ENCODE assay signal across 8 cellular contexts in the genomic region with DNA sequence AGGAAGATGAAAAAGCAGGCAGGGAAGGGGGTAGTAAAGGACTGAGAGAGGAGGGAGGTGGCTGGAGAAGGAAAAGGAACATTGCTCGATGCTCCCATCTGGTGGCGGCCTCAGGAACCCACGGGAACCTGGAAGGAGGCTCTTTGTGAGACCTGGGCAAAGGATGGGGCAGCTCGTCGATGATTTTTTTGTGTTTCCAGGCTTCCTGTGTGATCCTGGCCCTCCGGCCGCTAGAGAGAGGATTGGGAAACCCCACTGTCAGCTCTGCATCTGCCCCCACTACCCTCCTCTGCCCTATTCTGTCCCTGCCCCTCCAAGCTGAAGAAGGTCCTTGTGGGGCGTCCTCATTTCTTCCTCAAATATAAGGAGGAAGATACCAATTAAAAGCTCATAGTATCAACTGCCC. TPM values are rescaled to one million over a fixed set of nuclear protein-coding genes. Genes with fewer than 3 reads are reported as not detected.
DNase-seq lines count a peak whose midpoint lies in the region; ATAC-seq and TF ChIP-seq lines count a peak whose summit lies in the region.

No MANE protein-coding gene starts in this region.

- CTCF ChIA-PET in activated naive CD4-positive, alpha-beta T cell treated with anti-CD3 and anti-CD28 coated beads for 36 hours (lab: Charles Lee) = interaction anchor here (0.6 to 6.0 kb wide), 12 partner anchors 11 to 358 kb away, joined by 3 to 79 read pairs (median 3); partner anchors contain the start of gene TOB1

- no peak overlapping the region for H3K4me2 ChIP-seq in DOHH2 (ENCODE audit: low read length)

- no peaks in the 10 kb centered on the region for H3K36me3 Mint-ChIP-seq in activated naive CD4-positive, alpha-beta T cell treated with anti-CD3 and anti-CD28 coated beads for 36 hours (ENCODE audit: low read depth)

- no peaks in the 10 kb centered on the region for H3K79me2 ChIP-seq in DOHH2 (ENCODE audit: control insufficient read depth, low read length)

- H3K27ac Mint-ChIP-seq in activated naive CD4-positive, alpha-beta T cell treated with anti-CD3 and anti-CD28 coated beads for 36 hours = no peak overlapping the region

- ATAC-seq in HG02588 (IDR thresholded peaks at IDR 0.05; ENCODE audit: unreplicated experiment) (no peak), GM18502 (IDR thresholded peaks at IDR 0.05; ENCODE audit: poor library complexity, unreplicated experiment) (no peak)

- no peaks in the 10 kb centered on the region for H3K9me3 Mint-ChIP-seq in activated naive CD4-positive, alpha-beta T cell treated with anti-CD3 and anti-CD28 coated beads for 36 hours

- H3K9me3 ChIP-seq in DOHH2 (ENCODE audit: control insufficient read depth, insufficient read depth, low read length) = no peaks in the 10 kb centered on the region

- no peaks in the 10 kb centered on the region for H4K20me1 ChIP-seq in DOHH2 (ENCODE audit: control insufficient read depth, insufficient read depth, low read depth, low read length)

- intact Hi-C loops in activated naive CD4-positive, alpha-beta T cell treated with anti-CD3 and anti-CD28 coated beads for 36 hours (cut with micrococcal nuclease) = loop anchor here (1.0 to 5.0 kb wide), 5 partner anchors 25 to 360 kb away; partner anchors contain the start of gene SPATA20

- DNase-seq in LHCN-M2 (ENCODE audit: low read depth) (peak; percentile 50), RKO (ENCODE audit: low spot score) (peak; percentile 54), germinal center (ENCODE audit: low spot score) (peak; percentile 64), pons (ENCODE audit: low spot score) (peak; percentile 81)
- DNase-seq in activated naive CD4-positive, alpha-beta T cell treated with anti-CD3 and anti-CD28 coated beads for 36 hours = peak; percentile 73

- no peak overlapping the region for H3K4me3 Mint-ChIP-seq in activated naive CD4-positive, alpha-beta T cell treated with anti-CD3 and anti-CD28 coated beads for 36 hours

- H3K27me3 Mint-ChIP-seq in activated naive CD4-positive, alpha-beta T cell treated with anti-CD3 and anti-CD28 coated beads for 36 hours (ENCODE audit: low read depth) = no peaks in the 10 kb centered on the region

- no peak overlapping the region for H3K4me3 ChIP-seq in DOHH2 (ENCODE audit: low read length)

- H3K4me1 ChIP-seq in DOHH2 (ENCODE audit: control insufficient read depth, low read length) = no peaks in the 10 kb centered on the region

- peaks cover 3% of the 10 kb centered on the region for H3K4me1 Mint-ChIP-seq in activated naive CD4-positive, alpha-beta T cell treated with anti-CD3 and anti-CD28 coated beads for 36 hours (ENCODE audit: low read depth)

- no peaks in the 10 kb centered on the region for H3K36me3 ChIP-seq in DOHH2 (ENCODE audit: control insufficient read depth, low read length)

- H3K27me3 ChIP-seq in DOHH2 (ENCODE audit: control insufficient read depth, low read length) = no peaks in the 10 kb centered on the region

- peak; percentile 69 for TF ChIP-seq CTCF in DOHH2 (IDR thresholded peaks at IDR 0.05; ENCODE audit: low read depth, low read length, poor library complexity, severe bottlenecking)

- H3F3A ChIP-seq in DOHH2 (ENCODE audit: control insufficient read depth, insufficient read depth) = no peaks in the 10 kb centered on the region

- no peak overlapping the region for H3K27ac ChIP-seq in DOHH2 (ENCODE audit: low read depth, low read length)

- H3K9me2 ChIP-seq in DOHH2 (replicated peaks; ENCODE audit: control insufficient read depth, low read length) = no peaks in the 10 kb centered on the region

RNA-seq across cellular contexts. Expression of gene WFIKKN2, which starts 6.6 kb away (rescaled TPM):
- total RNA-seq in LHCN-M2 (2014; rRNA removed) = not detected in 2 replicates
- 0.06 TPM for polyA plus RNA-seq in LHCN-M2 (2012)
- total RNA-seq in activated naive CD4-positive, alpha-beta T cell treated with anti-CD3 and anti-CD28 coated beads for 36 hours = not detected

RNA-seq across cellular contexts. Expression of gene TOB1, which starts 24.2 kb away (rescaled TPM):
- total RNA-seq in LHCN-M2 (2014; rRNA removed) = 9.3 and 16.9 TPM in 2 replicates
- polyA plus RNA-seq in LHCN-M2 (2012) = 31.4 TPM
- 10 to 100 TPM; 40.7 to 44.7 TPM for total RNA-seq in activated naive CD4-positive, alpha-beta T cell treated with anti-CD3 and anti-CD28 coated beads for 36 hours
